Comparison of ENCODE assay signal across 21 cellular contexts in the genomic region with DNA sequence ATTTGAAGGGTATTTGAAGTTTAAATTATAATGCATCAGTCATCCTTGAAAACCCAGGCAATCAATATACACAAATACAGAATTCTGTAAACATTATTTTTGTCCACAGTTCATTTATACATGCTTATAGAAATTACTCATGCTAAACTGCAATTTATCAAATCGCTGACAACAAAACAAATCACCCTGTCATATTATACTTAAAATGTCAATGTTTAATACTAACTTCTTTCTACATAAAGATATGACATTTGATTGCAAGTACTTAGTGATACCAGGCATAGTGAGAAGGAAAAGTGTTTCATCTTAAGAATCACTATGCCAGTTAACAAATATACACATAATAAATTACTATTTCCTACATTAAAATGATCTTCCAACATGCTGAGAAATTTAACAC.
DNase-seq lines count a peak whose midpoint lies in the region; TF ChIP-seq lines count a peak whose summit lies in the region.
"Had no signal": no experiment of that assay in that cellular context is flagged by ENCODE, and none has a peak within 500 bp of the region (broad histone marks: within the 10 kb centered on the region; RNA-seq: fewer than 3 reads in every experiment).

No MANE protein-coding gene starts in this region.

- peak overlapping the region; percentile 3 for H3K4me2 ChIP-seq in neural cell (ENCODE audit: low read length)
- H3K4me2 ChIP-seq: BLaER1 treated with 17β-estradiol and CSF1 and Interleukin-3, amounts not matched to agents 10 nM and 100 nM had no signal

- intact Hi-C loops in CD4-positive, alpha-beta memory T cell (cut with micrococcal nuclease) = no loop called here

- H2AFZ ChIP-seq in neural cell (ENCODE audit: low read depth, low read length) = no peak overlapping the region

- H3K4me3 Mint-ChIP-seq in CD4-positive, alpha-beta memory T cell = no peak overlapping the region
- H3K4me3 Mint-ChIP-seq: CD4-positive, alpha-beta T cell; CD8-positive, alpha-beta memory T cell had no signal

- no peak overlapping the region for H3K9ac ChIP-seq in neural cell (ENCODE audit: low read length)
- H3K9ac ChIP-seq: BLaER1 treated with 17β-estradiol and CSF1 and Interleukin-3, amounts not matched to agents 10 nM and 100 nM had no signal

- POLR2A ChIA-PET in HEK293T (lab: Yijun Ruan, JAX) = no interaction called here
- POLR2A ChIA-PET in CD4-positive, alpha-beta memory T cell (lab: Charles Lee; ENCODE audit: partially characterized antibody) = no interaction called here

- H3K9me3 Mint-ChIP-seq in CD4-positive, alpha-beta memory T cell = peaks cover 0 to 10% (median 5%) of the 10 kb centered on the region in 8 donors

- no peaks in the 10 kb centered on the region for H3K36me3 Mint-ChIP-seq in CD4-positive, alpha-beta memory T cell
- H3K36me3 Mint-ChIP-seq: CD8-positive, alpha-beta memory T cell had no signal

- TF ChIP-seq CTCF in neural cell (IDR thresholded peaks at IDR 0.05; ENCODE audit: poor library complexity, severe bottlenecking) = no peak
- TF ChIP-seq CTCF in BE2C (IDR thresholded peaks at IDR 0.05; ENCODE audit: low read depth, low read length) = no peak

- CTCF ChIA-PET in HEK293T (lab: Yijun Ruan, JAX) = no interaction called here
- CTCF ChIA-PET in CD4-positive, alpha-beta memory T cell (lab: Charles Lee; ENCODE audit: partially characterized antibody) = no interaction called here

- no peak for DNase-seq in HEK293T (ENCODE audit: extremely low spot score)
- peak; percentile 33 for DNase-seq in NCI-H69 (lab: John Stamatoyannopoulos, UW)
- DNase-seq in activated CD4-positive, alpha-beta T cell treated with anti-CD3 and anti-CD28 coated beads, Interleukin-2, amount 50 U/mL, for 1 hour = no peak
- no peak for DNase-seq in BE2C
- no peak for DNase-seq in CD4-positive, alpha-beta memory T cell
- DNase-seq: 8988T; ACHN; CD4-positive, alpha-beta T cell; CD8-positive, alpha-beta memory T cell; COR-L47; DMS 273 treated with DMSO at 0.1 percent for 48 hours; DMS153; DMS53; DMS79; DND-41; EL; GDM1 had no signal

- no peaks in the 10 kb centered on the region for H3F3A ChIP-seq in neural cell (ENCODE audit: insufficient read depth, low read length, poor library complexity, severe bottlenecking)

- H3K79me2 ChIP-seq in neural cell (replicated peaks; ENCODE audit: insufficient read depth, low read length) = no peaks in the 10 kb centered on the region

- H3K27ac Mint-ChIP-seq in CD4-positive, alpha-beta memory T cell = no peak overlapping the region
- H3K27ac Mint-ChIP-seq: CD4-positive, alpha-beta T cell; CD8-positive, alpha-beta memory T cell had no signal

- H3K9me3 ChIP-seq in neural cell (ENCODE audit: low read length) (no peaks in the 10 kb centered on the region), BE2C (no peaks in the 10 kb centered on the region)
- H3K9me3 ChIP-seq in CD4-positive, alpha-beta memory T cell (ENCODE audit: control insufficient read depth in 1 of 2, low read length in 2 of 2) = no peaks in the 10 kb centered on the region
- H3K9me3 ChIP-seq: BLaER1 treated with 17β-estradiol and CSF1 and Interleukin-3, amounts not matched to agents 10 nM and 100 nM had no signal

- H3K4me3 ChIP-seq in neural cell (ENCODE audit: low read length) = peak overlapping the region; percentile 9
- H3K4me3 ChIP-seq in BE2C (ENCODE audit: low read depth, low read length) = no peak overlapping the region
- no peak overlapping the region for H3K4me3 ChIP-seq in CD4-positive, alpha-beta memory T cell (ENCODE audit: low read length in 2 of 2)
- H3K4me3 ChIP-seq: BLaER1 treated with 17β-estradiol and CSF1 and Interleukin-3, amounts not matched to agents 10 nM and 100 nM; GM12878 had no signal

- TF ChIP-seq EP300 in neural cell (conservative IDR thresholded peaks at IDR 0.05; ENCODE audit: poor library complexity, severe bottlenecking) = peak; percentile 77

- H3K4me1 ChIP-seq in BE2C = no peaks in the 10 kb centered on the region
- H3K4me1 ChIP-seq in CD4-positive, alpha-beta memory T cell (ENCODE audit: insufficient read depth, low read length) = no peaks in the 10 kb centered on the region
- H3K4me1 ChIP-seq: BLaER1 treated with 17β-estradiol and CSF1 and Interleukin-3, amounts not matched to agents 10 nM and 100 nM had no signal

- no peak for TF ChIP-seq RAD21 in neural cell (conservative IDR thresholded peaks at IDR 0.05)

- H4K20me1 ChIP-seq in neural cell (ENCODE audit: insufficient read depth) = no peaks in the 10 kb centered on the region
- H4K20me1 ChIP-seq: BLaER1 treated with 17β-estradiol and CSF1 and Interleukin-3, amounts not matched to agents 10 nM and 100 nM had no signal

- H3K27me3 ChIP-seq in neural cell (ENCODE audit: insufficient read depth, low read depth, low read length) = no peaks in the 10 kb centered on the region
- no peaks in the 10 kb centered on the region for H3K27me3 ChIP-seq in BE2C
- H3K27me3 ChIP-seq in CD4-positive, alpha-beta memory T cell (ENCODE audit: insufficient read depth, low read length) = no peaks in the 10 kb centered on the region
- H3K27me3 ChIP-seq: BLaER1 treated with 17β-estradiol and CSF1 and Interleukin-3, amounts not matched to agents 10 nM and 100 nM had no signal

- no peaks in the 10 kb centered on the region for H3K9me2 ChIP-seq in neural cell (ENCODE audit: insufficient read depth, low read length)

- no peaks in the 10 kb centered on the region for H3K36me3 ChIP-seq in neural cell (ENCODE audit: insufficient read depth, low read length)
- H3K36me3 ChIP-seq in BE2C = no peaks in the 10 kb centered on the region
- H3K36me3 ChIP-seq in CD4-positive, alpha-beta memory T cell (ENCODE audit: insufficient read depth, low read length) = no peaks in the 10 kb centered on the region
- H3K36me3 ChIP-seq: BLaER1 treated with 17β-estradiol and CSF1 and Interleukin-3, amounts not matched to agents 10 nM and 100 nM had no signal

- no peaks in the 10 kb centered on the region for H3K4me1 Mint-ChIP-seq in CD4-positive, alpha-beta memory T cell
- H3K4me1 Mint-ChIP-seq: CD8-positive, alpha-beta memory T cell had no signal

- H3K27ac ChIP-seq in neural cell (ENCODE audit: low read length) = peak overlapping the region; percentile 14
- H3K27ac ChIP-seq in CD4-positive, alpha-beta memory T cell (ENCODE audit: low read depth, low read length) = no peak overlapping the region
- H3K27ac ChIP-seq: BLaER1 treated with 17β-estradiol and CSF1 and Interleukin-3, amounts not matched to agents 10 nM and 100 nM; C4-2B had no signal

- no peaks in the 10 kb centered on the region for H3K27me3 Mint-ChIP-seq in CD4-positive, alpha-beta memory T cell
- H3K27me3 Mint-ChIP-seq: CD4-positive, alpha-beta T cell; CD8-positive, alpha-beta memory T cell had no signal

TF ChIP-seq in HEK293T, 16 proteins besides CTCF, POLR2A, EP300 and RAD21:
- no peak for TF ChIP-seq ZNF384 (IDR thresholded peaks at IDR 0.05)
- TF ChIP-seq, protein P1, sequence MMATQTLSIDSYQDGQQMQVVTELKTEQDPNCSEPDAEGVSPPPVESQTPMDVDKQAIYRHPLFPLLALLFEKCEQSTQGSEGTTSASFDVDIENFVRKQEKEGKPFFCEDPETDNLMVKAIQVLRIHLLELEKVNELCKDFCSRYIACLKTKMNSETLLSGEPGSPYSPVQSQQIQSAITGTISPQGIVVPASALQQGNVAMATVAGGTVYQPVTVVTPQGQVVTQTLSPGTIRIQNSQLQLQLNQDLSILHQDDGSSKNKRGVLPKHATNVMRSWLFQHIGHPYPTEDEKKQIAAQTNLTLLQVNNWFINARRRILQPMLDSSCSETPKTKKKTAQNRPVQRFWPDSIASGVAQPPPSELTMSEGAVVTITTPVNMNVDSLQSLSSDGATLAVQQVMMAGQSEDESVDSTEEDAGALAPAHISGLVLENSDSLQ (IDR thresholded peaks at IDR 0.05) = peak; percentile 70

TF ChIP-seq in neural cell, 6 proteins besides CTCF, POLR2A, EP300 and RAD21:
- no peak for TF ChIP-seq MXI1 (conservative IDR thresholded peaks at IDR 0.05; ENCODE audit: poor library complexity, severe bottlenecking)
- no peak for TF ChIP-seq SMC3 (conservative IDR thresholded peaks at IDR 0.05; ENCODE audit: poor library complexity)
- TF ChIP-seq REST (IDR thresholded peaks at IDR 0.05; ENCODE audit: borderline replicate concordance) = no peak
- no peak for TF ChIP-seq POLR2AphosphoS5 (IDR thresholded peaks at IDR 0.05)
- TF ChIP-seq EZH2 (IDR thresholded peaks at IDR 0.05; ENCODE audit: borderline replicate concordance, insufficient read depth, low read length, poor library complexity, severe bottlenecking) = no peak
- no peak for TF ChIP-seq TAF1 (IDR thresholded peaks at IDR 0.05; ENCODE audit: low read depth)
